In genomic region chr4:94724016-94724415, GRCh38 we compare ENCODE assay signal across 22 cellular contexts. TPM values are rescaled to one million over a fixed set of nuclear protein-coding genes. Genes with fewer than 3 reads are reported as not detected.
DNase-seq lines count a peak whose midpoint lies in the region; ATAC-seq, FAIRE-seq and TF ChIP-seq lines count a peak whose summit lies in the region.
"Had no signal": no experiment of that assay in that cellular context is flagged by ENCODE, and none has a peak within 500 bp of the region (broad histone marks: within the 10 kb centered on the region; RNA-seq: fewer than 3 reads in every experiment).

No MANE protein-coding gene starts in this region.

- POLR2A ChIA-PET in endothelial cell of umbilical vein (lab: Charles Lee) = no interaction called here
- POLR2A ChIA-PET in PC-3 (lab: Charles Lee; ENCODE audit: unreplicated experiment) = no interaction called here

- H3K4me1 ChIP-seq in DND-41 (ENCODE audit: insufficient read depth, low read length) (peaks cover 32% of the 10 kb centered on the region), endothelial cell of umbilical vein (ENCODE audit: control insufficient read depth, extremely low read depth, insufficient read depth, low read length) (no peaks in the 10 kb centered on the region), PC-3 (ENCODE audit: insufficient read depth, low read length) (no peaks in the 10 kb centered on the region)

- H3K27me3 ChIP-seq in DND-41 (ENCODE audit: insufficient read depth, low read length, poor library complexity) = no peaks in the 10 kb centered on the region
- no peaks in the 10 kb centered on the region for H3K27me3 ChIP-seq in endothelial cell of umbilical vein (ENCODE audit: control insufficient read depth in 2 of 2, insufficient read depth in 2 of 2, low read length in 2 of 2)
- H3K27me3 ChIP-seq in PC-3 (ENCODE audit: low read length) = no peaks in the 10 kb centered on the region
- H3K27me3 ChIP-seq: BLaER1 had no signal

- FAIRE-seq in endothelial cell of umbilical vein (lab: Jason Lieb, UNC) = peak; percentile 62
- FAIRE-seq: GM12892, H1 had no signal

- H3K4me2 ChIP-seq in DND-41 (ENCODE audit: insufficient read depth, low read length) = no peak overlapping the region
- no peak overlapping the region for H3K4me2 ChIP-seq in endothelial cell of umbilical vein (ENCODE audit: insufficient read depth, low read length)
- H3K4me2 ChIP-seq in PC-3 (ENCODE audit: low read length) = no peak overlapping the region
- H3K4me2 ChIP-seq: BLaER1 had no signal

- peaks cover 5% of the 10 kb centered on the region for H3K9me3 Mint-ChIP-seq in nephron
- H3K9me3 Mint-ChIP-seq in CD14-positive monocyte = peaks cover 0 to 3% (median 0%) of the 10 kb centered on the region in 7 donors
- no peaks in the 10 kb centered on the region for H3K9me3 Mint-ChIP-seq in activated naive CD4-positive, alpha-beta T cell treated with anti-CD3 and anti-CD28 coated beads, Interleukin-2, amount 50 U/mL, for 72 hours
- H3K9me3 Mint-ChIP-seq: CD4-positive, alpha-beta T cell had no signal

- TF ChIP-seq CTCF in DND-41 (IDR thresholded peaks at IDR 0.05; ENCODE audit: borderline replicate concordance, extremely low read depth, low read length, poor library complexity, severe bottlenecking) (no peak), endothelial cell of umbilical vein (IDR thresholded peaks at IDR 0.05; ENCODE audit: extremely low read depth in 1 of 2, insufficient read depth in 1 of 2, low read depth in 1 of 2, low read length in 2 of 2) (no peak), nephron (IDR thresholded peaks at IDR 0.05; ENCODE audit: unreplicated experiment in 3 of 3) (no peak), CD14-positive monocyte (IDR thresholded peaks at IDR 0.05) (no peak), PC-3 (conservative IDR thresholded peaks at IDR 0.05; ENCODE audit: low read depth, low read length) (no peak)

- H3K4me3 Mint-ChIP-seq in nephron (no peak overlapping the region), CD14-positive monocyte (no peak overlapping the region)
- H3K4me3 Mint-ChIP-seq: CD4-positive, alpha-beta T cell had no signal

- BruUV-seq in endothelial cell of umbilical vein (replicated peaks; lab: Mats Ljungman, UMichigan) (no TSS peak), PC-3 (replicated peaks; lab: Mats Ljungman, UMichigan) (no TSS peak)

- H3K9me3 ChIP-seq in DND-41 (ENCODE audit: insufficient read depth, low read length, severe bottlenecking) = no peaks in the 10 kb centered on the region
- H3K9me3 ChIP-seq in endothelial cell of umbilical vein (replicated peaks; ENCODE audit: control insufficient read depth, insufficient read depth, low read length) = no peaks in the 10 kb centered on the region
- H3K9me3 ChIP-seq in PC-3 (ENCODE audit: low read length) = no peaks in the 10 kb centered on the region
- H3K9me3 ChIP-seq: BLaER1 had no signal

- H3K27ac Mint-ChIP-seq in nephron = peak overlapping the region; percentile 58 to 66 (median 58)
- no peak overlapping the region for H3K27ac Mint-ChIP-seq in CD14-positive monocyte
- no peak overlapping the region for H3K27ac Mint-ChIP-seq in activated naive CD4-positive, alpha-beta T cell treated with anti-CD3 and anti-CD28 coated beads, Interleukin-2, amount 50 U/mL, for 72 hours
- H3K27ac Mint-ChIP-seq: CD4-positive, alpha-beta T cell had no signal

- H3K27ac ChIP-seq in DND-41 (ENCODE audit: low read length) (peak overlapping the region; percentile 34; the same call in 1 of the 2 replicates), endothelial cell of umbilical vein (ENCODE audit: insufficient read depth, low read depth, low read length) (no peak overlapping the region), PC-3 (ENCODE audit: low read length) (no peak overlapping the region)
- H3K27ac ChIP-seq: BLaER1 had no signal

- no peaks in the 10 kb centered on the region for H3K36me3 Mint-ChIP-seq in nephron (ENCODE audit: low read depth)
- no peaks in the 10 kb centered on the region for H3K36me3 Mint-ChIP-seq in CD14-positive monocyte
- no peaks in the 10 kb centered on the region for H3K36me3 Mint-ChIP-seq in activated naive CD4-positive, alpha-beta T cell treated with anti-CD3 and anti-CD28 coated beads, Interleukin-2, amount 50 U/mL, for 72 hours

- CTCF ChIA-PET in endothelial cell of umbilical vein (lab: Charles Lee) = interaction anchor here (1.5 to 1.9 kb wide), 3 partner anchors 8 to 33 kb away, joined by 3 to 4 read pairs (median 4); no protein-coding TSS in a partner anchor
- CTCF ChIA-PET in PC-3 (lab: Charles Lee) = no interaction called here

- no peak for DNase-seq in DND-41
- no peak for DNase-seq in endothelial cell of umbilical vein (ENCODE audit: low read depth, low spot score)
- no peak for DNase-seq in AG20443 (ENCODE audit: low spot score)
- DNase-seq in CD14-positive monocyte (ENCODE audit: low spot score) = no peak
- no peak for DNase-seq in PC-3
- no peak for DNase-seq in activated naive CD4-positive, alpha-beta T cell treated with anti-CD3 and anti-CD28 coated beads, Interleukin-2, amount 50 U/mL, for 72 hours (ENCODE audit: low spot score in 2 of 2)
- DNase-seq: ACHN; CD4-positive, alpha-beta T cell; DMS79 treated with DMSO at 0.1 percent for 48 hours; HCEC 1CT; NCI-H1092; NCI-H1417 treated with DMSO at 0.1 percent for 48 hours; NCI-H1694 treated with DMSO at 0.1 percent for 48 hours; NCI-H2081; NCI-H2227 treated with DMSO at 0.1 percent for 48 hours; NCI-H526 treated with DMSO at 0.1 percent for 48 hours; SHP77 treated with DMSO at 0.1 percent for 48 hours had no signal

- H3K36me3 ChIP-seq in DND-41 (ENCODE audit: insufficient read depth, low read length) = no peaks in the 10 kb centered on the region
- H3K36me3 ChIP-seq in endothelial cell of umbilical vein (ENCODE audit: control insufficient read depth in 2 of 2, extremely low read depth in 1 of 2, insufficient read depth in 2 of 2, low read length in 2 of 2) = no peaks in the 10 kb centered on the region
- no peaks in the 10 kb centered on the region for H3K36me3 ChIP-seq in PC-3 (ENCODE audit: low read depth, low read length)
- H3K36me3 ChIP-seq: BLaER1 had no signal

- no peak for ATAC-seq in DND-41 (ENCODE audit: insufficient read depth, low read depth)
- ATAC-seq in PC-3 = no peak
- no peak for ATAC-seq in activated naive CD4-positive, alpha-beta T cell treated with anti-CD3 and anti-CD28 coated beads, Interleukin-2, amount 50 U/mL, for 72 hours
- ATAC-seq: Panc1 had no signal

- H2AFZ ChIP-seq in DND-41 (ENCODE audit: low read depth, low read length) (no peak overlapping the region), endothelial cell of umbilical vein (ENCODE audit: low read depth, low read length) (peak overlapping the region; percentile 30), PC-3 (ENCODE audit: low read length) (no peak overlapping the region)

- H3K27me3 Mint-ChIP-seq in nephron (ENCODE audit: low read depth) (no peaks in the 10 kb centered on the region), CD14-positive monocyte (ENCODE audit: low read depth in 3 of 3) (peaks cover 0 to 3% (median 0%) of the 10 kb centered on the region in 3 donors)
- H3K27me3 Mint-ChIP-seq: CD4-positive, alpha-beta T cell had no signal

- H3K9me1 ChIP-seq in endothelial cell of umbilical vein (replicated peaks; ENCODE audit: control insufficient read depth, extremely low read depth, insufficient read depth, low read length) = no peaks in the 10 kb centered on the region

- no peak for TF ChIP-seq POLR2A in endothelial cell of umbilical vein (IDR thresholded peaks at IDR 0.05; ENCODE audit: low read depth, low read length)

- dilution Hi-C loops in endothelial cell of umbilical vein (cut with MboI; ENCODE audit: extremely low pct_ligation_motif_present, low sequenced_read_pairs) = no loop called here

- intact Hi-C loops in endothelial cell of umbilical vein (cut with micrococcal nuclease) = no loop called here
- intact Hi-C loops in CD14-positive monocyte (cut with micrococcal nuclease) = no loop called here
- intact Hi-C loops in PC-3 (cut with micrococcal nuclease) = no loop called here

- no peaks in the 10 kb centered on the region for H3F3A ChIP-seq in PC-3 (ENCODE audit: low read length, unreplicated experiment)

- H3K79me2 ChIP-seq in DND-41 (ENCODE audit: insufficient read depth, low read length) (no peaks in the 10 kb centered on the region), endothelial cell of umbilical vein (ENCODE audit: control insufficient read depth, insufficient read depth, low read length) (no peaks in the 10 kb centered on the region), PC-3 (ENCODE audit: low read length) (no peaks in the 10 kb centered on the region)

- H3K4me1 Mint-ChIP-seq in nephron (peaks cover 6% of the 10 kb centered on the region), CD14-positive monocyte (no peaks in the 10 kb centered on the region)

- no peaks in the 10 kb centered on the region for H3K9me2 ChIP-seq in PC-3 (replicated peaks; ENCODE audit: low read length)

- H3K9ac ChIP-seq in DND-41 (ENCODE audit: low read depth, low read length) (no peak overlapping the region), endothelial cell of umbilical vein (replicated peaks; ENCODE audit: extremely low read depth, insufficient read depth, low read length) (no peak overlapping the region), PC-3 (ENCODE audit: low read length) (no peak overlapping the region)
- H3K9ac ChIP-seq: BLaER1 had no signal

- H3K4me3 ChIP-seq in DND-41 (ENCODE audit: low read depth in 1 of 2, low read length in 2 of 2) (no peak overlapping the region), endothelial cell of umbilical vein (replicated peaks in 1 of 3; ENCODE audit: insufficient read depth in 1 of 3, low read depth in 1 of 3, low read length in 3 of 3) (no peak overlapping the region), PC-3 (ENCODE audit: low read length) (no peak overlapping the region)
- H3K4me3 ChIP-seq: BLaER1 had no signal

- H4K20me1 ChIP-seq in DND-41 (ENCODE audit: insufficient read depth, low read length) (no peaks in the 10 kb centered on the region), endothelial cell of umbilical vein (replicated peaks; ENCODE audit: control insufficient read depth, extremely low read depth, insufficient read depth, low read length) (no peaks in the 10 kb centered on the region), PC-3 (ENCODE audit: low read length) (no peaks in the 10 kb centered on the region)
- H4K20me1 ChIP-seq: BLaER1 had no signal

TF ChIP-seq in endothelial cell of umbilical vein, 7 proteins besides CTCF, POLR2A, EP300 and RAD21 (continues in another document):
- TF ChIP-seq JUN (IDR thresholded peaks at IDR 0.05; ENCODE audit: borderline replicate concordance, insufficient read depth, insufficient read length, low read depth) = no peak

RNA-seq across cellular contexts. Expression of gene BMPR1B, which starts 33.7 kb away (rescaled TPM):
- total RNA-seq in endothelial cell of umbilical vein = 1.4 and 2.1 TPM in 2 replicates
- 0.25 and 0.28 TPM in 2 replicates for polyA plus RNA-seq in endothelial cell of umbilical vein
- 0.25 and 0.28 TPM in 2 replicates for polyA plus RNA-seq in endothelial cell of umbilical vein (2011; cell fraction: cytosol; rRNA removed)
- 0.50 and 0.92 TPM in 2 replicates for polyA plus RNA-seq in endothelial cell of umbilical vein (2011; cell fraction: nucleus; rRNA removed)
- 3.9 and 4.1 TPM in 2 replicates for polyA plus RNA-seq in endothelial cell of umbilical vein (2012)
- polyA minus RNA-seq in endothelial cell of umbilical vein = 0.78 and 1.3 TPM in 2 replicates
- polyA minus RNA-seq in endothelial cell of umbilical vein (2011; cell fraction: cytosol; rRNA and poly(A)+ RNA removed) = not detected
- polyA minus RNA-seq in endothelial cell of umbilical vein (2011; cell fraction: nucleus; rRNA and poly(A)+ RNA removed) = 1.3 and 1.9 TPM in 2 replicates
- polyA plus RNA-seq in CD14-positive monocyte = not detected
- total RNA-seq in PC-3 (2014; rRNA removed) = 5.0 and 7.1 TPM in 2 replicates
- not detected for total RNA-seq in activated naive CD4-positive, alpha-beta T cell treated with anti-CD3 and anti-CD28 coated beads, Interleukin-2, amount 50 U/mL, for 72 hours
- total RNA-seq: CD4-positive, alpha-beta T cell had no signal

Comparison
In these comparisons a context has a peak if more than half of its experiments do, and no peak if none do; other contexts are left out.
1. H3K27ac Mint-ChIP-seq: peak in nephron (3 of 3); none in CD14-positive monocyte (0 of 7) and activated naive CD4-positive, alpha-beta T cell treated with anti-CD3 and anti-CD28 coated beads, Interleukin-2, amount 50 U/mL, for 72 hours (0 of 2).